19 cellular contexts compared by ENCODE assay signal in the genomic region with DNA sequence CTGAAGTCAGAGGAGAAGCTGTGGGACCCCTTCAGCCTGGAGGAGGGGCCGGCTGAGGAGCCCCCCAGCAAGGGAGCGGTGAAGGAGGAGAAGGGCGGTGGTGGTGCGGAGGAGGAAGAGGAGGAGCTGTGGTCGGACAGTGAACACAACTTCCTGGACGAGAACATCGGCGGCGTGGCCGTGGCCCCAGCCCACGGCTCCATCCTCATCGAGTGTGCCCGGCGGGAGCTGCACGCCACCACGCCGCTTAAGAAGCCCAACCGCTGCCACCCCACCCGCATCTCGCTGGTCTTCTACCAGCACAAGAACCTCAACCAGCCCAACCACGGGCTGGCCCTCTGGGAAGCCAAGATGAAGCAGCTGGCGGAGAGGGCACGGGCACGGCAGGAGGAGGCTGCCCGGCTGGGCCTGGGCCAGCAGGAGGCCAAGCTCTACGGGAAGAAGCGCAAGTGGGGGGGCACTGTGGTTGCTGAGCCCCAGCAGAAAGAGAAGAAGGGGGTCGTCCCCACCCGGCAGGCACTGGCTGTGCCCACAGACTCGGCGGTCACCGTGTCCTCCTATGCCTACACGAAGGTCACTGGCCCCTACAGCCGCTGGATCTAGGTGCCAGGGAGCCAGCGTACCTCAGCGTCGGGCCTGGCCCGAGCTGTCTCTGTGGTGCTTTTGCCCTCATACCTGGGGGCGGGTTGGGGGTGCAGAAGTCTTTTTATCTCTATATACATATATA. TPM values are rescaled to one million over a fixed set of nuclear protein-coding genes. Genes with fewer than 3 reads are reported as not detected.
A peak's percentile ranks its signal among the peaks of the same experiment; 100 is the strongest.
DNase-seq lines count a peak whose midpoint lies in the region; ATAC-seq, FAIRE-seq and TF ChIP-seq lines count a peak whose summit lies in the region.
"Had no signal": no experiment of that assay in that cellular context is flagged by ENCODE, and none has a peak within 500 bp of the region (broad histone marks: within the 10 kb centered on the region; RNA-seq: fewer than 3 reads in every experiment).

No MANE protein-coding gene starts in this region.

- BruUV-seq in GM12878 (replicated peaks; lab: Mats Ljungman, UMichigan) = no TSS peak

- peaks cover 4% of the 10 kb centered on the region for H3K36me3 Mint-ChIP-seq in type B pancreatic cell
- H3K36me3 Mint-ChIP-seq in endothelial cell (ENCODE audit: low read depth, unreplicated experiment) = peaks cover 24% of the 10 kb centered on the region

- peak overlapping the region; percentile 25 for H3K23ac ChIP-seq in neuronal stem cell (ENCODE audit: low read depth, low read length, poor library complexity)

- no peak overlapping the region for H3K4me2 ChIP-seq in DND-41 (ENCODE audit: insufficient read depth, low read length)
- H3K4me2 ChIP-seq in GM12878 (ENCODE audit: control insufficient read depth, insufficient read depth) = no peak overlapping the region
- H3K4me2 ChIP-seq in neuronal stem cell (ENCODE audit: insufficient read depth, low read length, poor library complexity, severe bottlenecking) = no peak overlapping the region
- H3K4me2 ChIP-seq: BLaER1, GM23338 had no signal

- H3K4me1 ChIP-seq in DND-41 (ENCODE audit: insufficient read depth, low read length) = no peaks in the 10 kb centered on the region
- no peaks in the 10 kb centered on the region for H3K4me1 ChIP-seq in GM12878 (ENCODE audit: control insufficient read depth, insufficient read depth, low read length)
- peaks cover 0 to 5% of the 10 kb centered on the region in 2 donors for H3K4me1 ChIP-seq in neuronal stem cell (ENCODE audit: control insufficient read depth in 2 of 2, insufficient read depth in 1 of 2, low read depth in 1 of 2, low read length in 2 of 2)
- H3K4me1 ChIP-seq: BLaER1 had no signal

- no peak overlapping the region for H2BK120ac ChIP-seq in neuronal stem cell (ENCODE audit: low read depth, low read length)

- H3K9me3 Mint-ChIP-seq in type B pancreatic cell = no peaks in the 10 kb centered on the region
- H3K9me3 Mint-ChIP-seq in endothelial cell (ENCODE audit: unreplicated experiment) = no peaks in the 10 kb centered on the region
- H3K9me3 Mint-ChIP-seq: CD14-positive monocyte; CD4-positive, alpha-beta memory T cell; GM23338 had no signal

- POLR2A ChIA-PET in GM12878 (lab: Charles Lee) = no interaction called here

- no peak overlapping the region for H2BK12ac ChIP-seq in neuronal stem cell (ENCODE audit: low read length)

- DNase-seq in DND-41 (no peak), GM12878 (ENCODE audit: low read depth, low spot score) (no peak), neuronal stem cell (ENCODE audit: low spot score) (no peak), type B pancreatic cell (ENCODE audit: extremely low spot score, unreplicated experiment) (peak; percentile 55), endothelial cell (ENCODE audit: low spot score) (no peak), cerebellar cortex (ENCODE audit: low spot score) (no peak)
- DNase-seq in central memory CD4-positive, alpha-beta T cell = no peak
- DNase-seq: 8988T; Calu3; CD4-positive, alpha-beta memory T cell; DMS79 treated with DMSO at 0.1 percent for 48 hours; EL had no signal

- no peak overlapping the region for H3K9ac ChIP-seq in DND-41 (ENCODE audit: low read depth, low read length)
- no peak overlapping the region for H3K9ac ChIP-seq in GM12878 (ENCODE audit: control insufficient read depth, insufficient read depth, low read length)
- H3K9ac ChIP-seq in neuronal stem cell (ENCODE audit: low read depth, low read length, poor library complexity) = no peak overlapping the region
- H3K9ac ChIP-seq: BLaER1 had no signal

- H3K36me3 ChIP-seq in DND-41 (ENCODE audit: insufficient read depth, low read length) (peaks cover 61% of the 10 kb centered on the region), GM12878 (ENCODE audit: control insufficient read depth in 2 of 2, insufficient read depth in 2 of 2, low read length in 1 of 2) (peaks cover 13 to 35% of the 10 kb centered on the region in 2 experiments), neuronal stem cell (replicated peaks in 1 of 2; ENCODE audit: control insufficient read depth in 2 of 2, insufficient read depth in 2 of 2, low read length in 2 of 2) (peaks cover 30 to 93% of the 10 kb centered on the region in 2 donors)

- no peak for TF ChIP-seq EP300 in GM12878 (IDR thresholded peaks at IDR 0.05; ENCODE audit: borderline replicate concordance in 1 of 2, control insufficient read depth in 1 of 2, low read depth in 2 of 2, low read length in 2 of 2)

- no peaks in the 10 kb centered on the region for H3K79me1 ChIP-seq in neuronal stem cell (ENCODE audit: low read depth, low read length)

- H3K27me3 ChIP-seq in DND-41 (ENCODE audit: insufficient read depth, low read length, poor library complexity) = no peaks in the 10 kb centered on the region
- H3K27me3 ChIP-seq in GM12878 (replicated peaks in 1 of 2; ENCODE audit: control insufficient read depth in 2 of 2, insufficient read depth in 2 of 2, low read length in 1 of 2) = no peaks in the 10 kb centered on the region
- H3K27me3 ChIP-seq in neuronal stem cell (ENCODE audit: control insufficient read depth in 3 of 3, insufficient read depth in 3 of 3, low read depth in 1 of 3, low read length in 3 of 3) = no peaks in the 10 kb centered on the region
- H3K27me3 ChIP-seq: BLaER1 had no signal

- H4K8ac ChIP-seq in neuronal stem cell (ENCODE audit: low read depth, low read length) = no peak overlapping the region

- 97% methylated on average over 28 of the region's 39 CpGs for WGBS in GM12878 (ENCODE audit: insufficient coverage, insufficient replicate concordance, low lambda C conversion rate, missing lambda C conversion rate)
- WGBS in neuronal stem cell (ENCODE audit: extremely low coverage in 2 of 2, insufficient read length in 2 of 2, insufficient replicate concordance in 1 of 2), 2 donors = no CpG with 5 or more reads among the region's 39 CpGs

- H3K4me3 ChIP-seq in DND-41 (ENCODE audit: low read depth in 1 of 2, low read length in 2 of 2) (no peak overlapping the region), GM12878 (no peak overlapping the region), neuronal stem cell (ENCODE audit: low read length in 2 of 2) (no peak overlapping the region)
- H3K4me3 ChIP-seq: BLaER1, GM23338 had no signal

- no peaks in the 10 kb centered on the region for H3K9me3 ChIP-seq in DND-41 (ENCODE audit: insufficient read depth, low read length, severe bottlenecking)
- no peaks in the 10 kb centered on the region for H3K9me3 ChIP-seq in GM12878 (replicated peaks; ENCODE audit: control insufficient read depth, insufficient read depth, low read length)
- H3K9me3 ChIP-seq in neuronal stem cell (replicated peaks in 1 of 2; ENCODE audit: control insufficient read depth in 2 of 2, insufficient read depth in 1 of 2, low read depth in 1 of 2, low read length in 2 of 2) = no peaks in the 10 kb centered on the region
- H3K9me3 ChIP-seq: BLaER1 had no signal

- H2AK5ac ChIP-seq in neuronal stem cell (ENCODE audit: low read depth, low read length) = no peak overlapping the region

- H3K27ac Mint-ChIP-seq in type B pancreatic cell (no peak overlapping the region), endothelial cell (ENCODE audit: unreplicated experiment) (no peak overlapping the region)
- H3K27ac Mint-ChIP-seq: GM23338 had no signal

- no peak overlapping the region for H3K14ac ChIP-seq in neuronal stem cell (ENCODE audit: low read length)

- FAIRE-seq in GM12878 (lab: Jason Lieb, UNC) = no peak
- FAIRE-seq: GM12891, GM19239, H54 had no signal

- H3K4ac ChIP-seq in neuronal stem cell (ENCODE audit: low read length) = no peak overlapping the region

- H2BK15ac ChIP-seq in neuronal stem cell (ENCODE audit: low read length) = no peak overlapping the region

- SMC1A ChIA-PET in GM12878 (lab: Charles Lee; ENCODE audit: uncharacterized antibody, unreplicated experiment) = no interaction called here

- H3K18ac ChIP-seq in neuronal stem cell (ENCODE audit: low read length) = no peak overlapping the region

- no peak overlapping the region for H2BK5ac ChIP-seq in neuronal stem cell (ENCODE audit: low read length)

- H3K27ac ChIP-seq in DND-41 (ENCODE audit: low read length) (no peak overlapping the region), GM12878 (ENCODE audit: control insufficient read depth, insufficient read depth) (no peak overlapping the region), neuronal stem cell (replicated peaks; ENCODE audit: low read length) (no peak overlapping the region)
- H3K27ac ChIP-seq: BLaER1 had no signal

- intact Hi-C loops in GM12878 (cut with micrococcal nuclease; ENCODE audit: unreplicated experiment) = loop anchor here (5.0 kb wide), 1 partner anchor 194 kb away; no protein-coding TSS in a partner anchor

- TF ChIP-seq CTCF in DND-41 (IDR thresholded peaks at IDR 0.05; ENCODE audit: borderline replicate concordance, extremely low read depth, low read length, poor library complexity, severe bottlenecking) = no peak
- no peak for TF ChIP-seq CTCF in GM12878 (IDR thresholded peaks at IDR 0.05 in 2 of 3, conservative IDR thresholded peaks at IDR 0.05 in 1 of 3; ENCODE audit: control insufficient read depth in 2 of 3, extremely low read depth in 1 of 3, insufficient read depth in 1 of 3, low read depth in 3 of 3, low read length in 3 of 3)
- TF ChIP-seq CTCF in type B pancreatic cell (conservative IDR thresholded peaks at IDR 0.05) = no peak
- TF ChIP-seq CTCF in endothelial cell (IDR thresholded peaks at IDR 0.05; ENCODE audit: unreplicated experiment) = no peak

- H4K91ac ChIP-seq in neuronal stem cell (ENCODE audit: low read depth, low read length, poor library complexity) = no peak overlapping the region

- 0 out of 3 replicates have a peak, but pooled peaks have one; percentile 22 for ATAC-seq in DND-41 (ENCODE audit: insufficient read depth, low read depth)
- ATAC-seq in GM12878 = no peak
- ATAC-seq: GM23338, HCT116 had no signal

- no peaks in the 10 kb centered on the region for H3K4me1 Mint-ChIP-seq in type B pancreatic cell (ENCODE audit: unreplicated experiment)
- H3K4me1 Mint-ChIP-seq in endothelial cell (ENCODE audit: unreplicated experiment) = no peaks in the 10 kb centered on the region
- H3K4me1 Mint-ChIP-seq: CD14-positive monocyte; CD4-positive, alpha-beta memory T cell had no signal

- H3K27me3 Mint-ChIP-seq in type B pancreatic cell (no peaks in the 10 kb centered on the region), endothelial cell (ENCODE audit: unreplicated experiment) (no peaks in the 10 kb centered on the region)
- H3K27me3 Mint-ChIP-seq: CD4-positive, alpha-beta memory T cell had no signal

- H3K79me2 ChIP-seq in DND-41 (ENCODE audit: insufficient read depth, low read length) = no peaks in the 10 kb centered on the region
- no peaks in the 10 kb centered on the region for H3K79me2 ChIP-seq in GM12878 (ENCODE audit: control insufficient read depth, insufficient read depth, low read length)

- H3K4me3 Mint-ChIP-seq in type B pancreatic cell (no peak overlapping the region), endothelial cell (ENCODE audit: unreplicated experiment) (no peak overlapping the region)
- H3K4me3 Mint-ChIP-seq: CD14-positive monocyte; CD4-positive, alpha-beta memory T cell; GM23338 had no signal

- CTCF ChIA-PET in GM12878 (lab: Yijun Ruan, JAX) = no interaction called here

- no peak overlapping the region for H2AFZ ChIP-seq in DND-41 (ENCODE audit: low read depth, low read length)
- H2AFZ ChIP-seq in GM12878 (ENCODE audit: control insufficient read depth, low read depth, low read length) = no peak overlapping the region
- no peak overlapping the region for H2AFZ ChIP-seq in neuronal stem cell (ENCODE audit: low read length)
- H2AFZ ChIP-seq: GM23338 had no signal

- RAD21 ChIA-PET in GM12878 (lab: Charles Lee; ENCODE audit: unreplicated experiment) = no interaction called here

- no peak for TF ChIP-seq RAD21 in GM12878 (IDR thresholded peaks at IDR 0.05; ENCODE audit: insufficient read depth, low read depth, low read length)

- peak; percentile 29 for TF ChIP-seq POLR2A in GM12878 (IDR thresholded peaks at IDR 0.05; ENCODE audit: low read depth, low read length)

- in situ Hi-C loops in GM12878 (cut with MboI) = no loop called here

- H4K20me1 ChIP-seq in DND-41 (ENCODE audit: insufficient read depth, low read length) (0 out of 2 replicates have a peak, but pooled peaks cover 2% of the 10 kb centered on the region), GM12878 (ENCODE audit: control insufficient read depth, insufficient read depth) (no peaks in the 10 kb centered on the region)

RNA-seq across cellular contexts. Expression of a gene that starts 46.0 kb away (rescaled TPM):
- 4.2 and 7.9 TPM in 2 replicates for total RNA-seq in GM12878 (2013; cell fraction: nucleolus; rRNA removed)
- 70.3 and 82.6 TPM in 2 replicates for total RNA-seq in GM12878 (2014; rRNA removed)
- 71.6 and 81.1 TPM in 2 replicates for total RNA-seq in GM12878 (2014; rRNA removed; fragmentation: Illumina TruSeq; extraction: Trizol)
- 62.6 and 63.5 TPM in 2 replicates for total RNA-seq in GM12878 (2021)
- 23.1 TPM for polyA plus RNA-seq in GM12878 (2011; ENCODE audit: low read depth)
- 65.6 and 92.7 TPM in 2 replicates for polyA plus RNA-seq in GM12878 (2011; rRNA removed)
- 36.2 and 49.5 TPM in 2 replicates for polyA plus RNA-seq in GM12878 (2011; cell fraction: cytosol; rRNA removed)
- polyA plus RNA-seq in GM12878 (2011; cell fraction: nucleus; rRNA removed) = 14.5 and 17.1 TPM in 2 replicates
- 68.9 and 75.8 TPM in 2 replicates for polyA plus RNA-seq in GM12878 (2012)
- polyA plus RNA-seq in GM12878 (2014; fragmentation: Illumina TruSeq; extraction: Trizol) = 40.0 and 109 TPM in 2 replicates
- polyA plus RNA-seq in GM12878 (2014; fragmentation: Nextera tagmentation; extraction: Ambion mirVana) = 100 to 1,000 TPM; 164 to 168 TPM
- 102 and 158 TPM in 2 replicates for polyA plus RNA-seq in GM12878 (2014; rRNA removed)
- 100 to 1,000 TPM; 283 to 300 TPM for polyA plus RNA-seq in GM12878 (2016; fragmentation: Nextera tagmentation; extraction: Ambion mirVana)
- 9.3 and 9.9 TPM in 2 replicates for polyA minus RNA-seq in GM12878 (2011; rRNA and poly(A)+ RNA removed)
- polyA minus RNA-seq in GM12878 (2011; cell fraction: cytosol; rRNA and poly(A)+ RNA removed) = 9.0 and 10.6 TPM in 2 replicates
- 5.1 and 7.7 TPM in 2 replicates for polyA minus RNA-seq in GM12878 (2011; cell fraction: nucleus; rRNA and poly(A)+ RNA removed)
- 69.7 TPM for polyA plus RNA-seq in neuronal stem cell (2013, experiment 1 of 2)
- polyA plus RNA-seq in neuronal stem cell (2013, experiment 2 of 2) = 67.9 TPM
- 35.6 and 54.3 TPM in 2 replicates for total RNA-seq in type B pancreatic cell (ENCODE audit: low replicate concordance)
- total RNA-seq in endothelial cell (ENCODE audit: unreplicated experiment) = 19.0 TPM
